Comparison of ENCODE assay signal across 6 cellular contexts in genomic region chr9:35659340-35659739, GRCh38. TPM values are rescaled to one million over a fixed set of nuclear protein-coding genes. Genes with fewer than 3 reads are reported as not detected.
A peak's percentile ranks its signal among the peaks of the same experiment; 100 is the strongest.
DNase-seq lines count a peak whose midpoint lies in the region; ATAC-seq, FAIRE-seq and TF ChIP-seq lines count a peak whose summit lies in the region.

No MANE protein-coding gene starts in this region.

- peak overlapping the region; percentile 91 to 97 (median 94) for H3K4me3 Mint-ChIP-seq in CD4-positive, CD25-positive, alpha-beta regulatory T cell

- H3K27me3 ChIP-seq in CD4-positive, CD25-positive, alpha-beta regulatory T cell (ENCODE audit: control insufficient read depth, insufficient read depth, low read length), result no peaks in the 10 kb centered on the region

- H3K36me3 Mint-ChIP-seq in CD4-positive, CD25-positive, alpha-beta regulatory T cell, result peaks cover 17% of the 10 kb centered on the region

- ATAC-seq in CD4-positive, CD25-positive, alpha-beta regulatory T cell (ENCODE audit: low read depth in 2 of 2), result no peak
- ATAC-seq in HG03460 (IDR thresholded peaks at IDR 0.05; ENCODE audit: unreplicated experiment), result no peak

- no peak for FAIRE-seq in H54 (lab: Jason Lieb, UNC)

- peaks cover 0 to 3% (median 0%) of the 10 kb centered on the region in 7 donors for H3K9me3 Mint-ChIP-seq in CD4-positive, CD25-positive, alpha-beta regulatory T cell

- peaks cover 11% of the 10 kb centered on the region for H3K36me3 ChIP-seq in CD4-positive, CD25-positive, alpha-beta regulatory T cell (ENCODE audit: control insufficient read depth, insufficient read depth, low read length)

- peak overlapping the region; percentile 85 for H3K4me3 ChIP-seq in CD4-positive, CD25-positive, alpha-beta regulatory T cell (ENCODE audit: low read depth, low read length)

- TF ChIP-seq POLR2A in H54 (IDR thresholded peaks at IDR 0.05; ENCODE audit: low read depth, low read length), result no peak

- H3K4me1 ChIP-seq in CD4-positive, CD25-positive, alpha-beta regulatory T cell (ENCODE audit: control insufficient read depth, insufficient read depth, low read length, poor library complexity, severe bottlenecking), result peaks cover 61% of the 10 kb centered on the region

- peak overlapping the region; percentile 66 to 100 (median 91) for H3K27ac Mint-ChIP-seq in CD4-positive, CD25-positive, alpha-beta regulatory T cell

- H3K9me3 ChIP-seq in CD4-positive, CD25-positive, alpha-beta regulatory T cell (ENCODE audit: control insufficient read depth in 2 of 2, low read length in 2 of 2), result no peaks in the 10 kb centered on the region

- no peak for DNase-seq in CD4-positive, CD25-positive, alpha-beta regulatory T cell
- peak; percentile 36 for DNase-seq in SW480 (ENCODE audit: low spot score)
- peak; percentile 31 for DNase-seq in iris pigment epithelial cell (ENCODE audit: low read depth)
- no peak for DNase-seq in H54 (ENCODE audit: insufficient read length, low spot score)
- no peak for DNase-seq in NCI-H524 (lab: John Stamatoyannopoulos, UW)

- peaks cover 19% of the 10 kb centered on the region for H3K27me3 Mint-ChIP-seq in CD4-positive, CD25-positive, alpha-beta regulatory T cell

- peaks cover 23 to 87% (median 72%) of the 10 kb centered on the region in 4 donors for H3K4me1 Mint-ChIP-seq in CD4-positive, CD25-positive, alpha-beta regulatory T cell

- peak overlapping the region; percentile 99 for H3K27ac ChIP-seq in CD4-positive, CD25-positive, alpha-beta regulatory T cell (ENCODE audit: insufficient read depth, low read length, poor library complexity, severe bottlenecking)

RNA-seq across cellular contexts. Expression of gene CCDC107, which starts 1.2 kb away (rescaled TPM):
- 31.2 TPM for total RNA-seq in CD4-positive, CD25-positive, alpha-beta regulatory T cell
- polyA plus RNA-seq in CD4-positive, CD25-positive, alpha-beta regulatory T cell, result 10 to 100 TPM; 65.8 to 83.2 (median 71.7) TPM

RNA-seq across cellular contexts. Expression of gene RMRP, which starts 1.5 kb away (rescaled TPM):
- total RNA-seq in CD4-positive, CD25-positive, alpha-beta regulatory T cell, result 6,542 TPM
- polyA plus RNA-seq in CD4-positive, CD25-positive, alpha-beta regulatory T cell, result not detected

RNA-seq across cellular contexts. Expression of gene ARHGEF39, which starts 5.7 kb away (rescaled TPM):
- total RNA-seq in CD4-positive, CD25-positive, alpha-beta regulatory T cell, result 0.84 TPM
- under 1 TPM; 0.36 to 0.66 (median 0.44) TPM for polyA plus RNA-seq in CD4-positive, CD25-positive, alpha-beta regulatory T cell

RNA-seq across cellular contexts. Expression of gene SIT1, which starts 8.6 kb away (rescaled TPM):
- total RNA-seq in CD4-positive, CD25-positive, alpha-beta regulatory T cell, result 76.9 TPM
- 100 to 1,000 TPM; 239 to 346 (median 308) TPM for polyA plus RNA-seq in CD4-positive, CD25-positive, alpha-beta regulatory T cell

RNA-seq across cellular contexts. Expression of gene CA9, which starts 14.4 kb away (rescaled TPM):
- total RNA-seq in CD4-positive, CD25-positive, alpha-beta regulatory T cell, result not detected
- polyA plus RNA-seq in CD4-positive, CD25-positive, alpha-beta regulatory T cell, result under 1 TPM in 1 of 4 donors, not detected in 3; 0.48 TPM

Comparison
In these comparisons a context has a peak if more than half of its experiments do, and no peak if none do; other contexts are left out.
1. DNase-seq: peak in SW480 (single experiment) and iris pigment epithelial cell (single experiment); none in CD4-positive, CD25-positive, alpha-beta regulatory T cell (0 of 3), H54 (single experiment) and NCI-H524 (0 of 2).